ENCODE assay signal across 36 cellular contexts in genomic region chr9:16796304-16796825, GRCh38.
"Had no signal": no experiment of that assay in that cellular context is flagged by ENCODE, and none has a peak within 500 bp of the region (broad histone marks: within the 10 kb centered on the region; RNA-seq: fewer than 3 reads in every experiment).

No MANE protein-coding gene starts in this region.

- H2AFZ ChIP-seq: PC-9 had no signal

- H3K27ac ChIP-seq: PC-9, RWPE1, VCaP had no signal

- DNase-seq: activated CD4-positive, alpha-beta T cell treated with anti-CD3 and anti-CD28 coated beads for 1 hour; activated CD4-positive, alpha-beta T cell treated with anti-CD3 and anti-CD28 coated beads, Interleukin-2, amount 10 ng/mL, durations not matched to agents 24 days and 14 days; activated CD4-positive, alpha-beta T cell treated with anti-CD3 and anti-CD28 coated beads, Interleukin-2, amount 50 U/mL, for 4 hours; activated CD4-positive, CD25-positive, alpha-beta regulatory T cell; activated CD8-positive, alpha-beta T cell treated with anti-CD3 and anti-CD28 coated beads for 36 hours; activated gamma-delta T cell; activated naive CD4-positive, alpha-beta T cell treated with anti-CD3 and anti-CD28 coated beads for 36 hours; activated naive CD8-positive, alpha-beta T cell treated with anti-CD3 and anti-CD28 coated beads, Interleukin-2, amount 50 U/mL, for 24 hours; activated T-cell treated with anti-CD3 and anti-CD28 coated beads, Interleukin-2, amount 50 U/mL, for 24 hours; anterior cingulate cortex; caudate nucleus; cerebellar nuclear complex; MM.1S; MV-4-11; NCI-H1092; NCI-H1436 treated with DMSO at 0.1 percent for 48 hours; NCI-H1694 treated with DMSO at 0.1 percent for 48 hours; NCI-H2029; NCI-H2107; NCI-H2171; NCI-H510A; NCI-H526; NCI-H748 treated with DMSO at 0.1 percent for 48 hours; PC-9; SW 1271; T-helper 1 cell; T-helper 2 cell; T-helper 9 cell had no signal

- H3K27me3 Mint-ChIP-seq: activated CD4-positive, alpha-beta T cell treated with anti-CD3 and anti-CD28 coated beads, Interleukin-2, amount 10 ng/mL, durations not matched to agents 24 days and 14 days; activated CD8-positive, alpha-beta T cell treated with anti-CD3 and anti-CD28 coated beads for 36 hours; activated naive CD8-positive, alpha-beta T cell treated with anti-CD3 and anti-CD28 coated beads, Interleukin-2, amount 50 U/mL, for 24 hours; activated T-cell treated with anti-CD3 and anti-CD28 coated beads, Interleukin-2, amount 50 U/mL, for 24 hours had no signal

- H3K27ac Mint-ChIP-seq: activated CD4-positive, alpha-beta T cell treated with anti-CD3 and anti-CD28 coated beads, Interleukin-2, amount 10 ng/mL, durations not matched to agents 24 days and 14 days; activated CD8-positive, alpha-beta T cell treated with anti-CD3 and anti-CD28 coated beads for 36 hours; activated naive CD4-positive, alpha-beta T cell treated with anti-CD3 and anti-CD28 coated beads for 36 hours; activated naive CD8-positive, alpha-beta T cell; activated naive CD8-positive, alpha-beta T cell treated with anti-CD3 and anti-CD28 coated beads, Interleukin-2, amount 50 U/mL, for 24 hours; activated T-cell treated with anti-CD3 and anti-CD28 coated beads, Interleukin-2, amount 50 U/mL, for 24 hours; activated T-helper 2 cell treated with anti-CD3 and anti-CD28 coated beads, Interferon-gamma antibody, Interleukin-2, Interleukin-4, amounts not matched to agents 10 μg/mL and 5 μg/mL and 100 μg/mL, durations not matched to agents 14 hours and 24 hours and 36 hours had no signal

- H3K4me3 ChIP-seq: PC-9 had no signal

- H3K4me3 Mint-ChIP-seq: activated CD4-positive, alpha-beta T cell treated with anti-CD3 and anti-CD28 coated beads, Interleukin-2, amount 10 ng/mL, durations not matched to agents 24 days and 14 days; activated CD8-positive, alpha-beta T cell treated with anti-CD3 and anti-CD28 coated beads for 36 hours; activated naive CD4-positive, alpha-beta T cell treated with anti-CD3 and anti-CD28 coated beads for 36 hours; activated naive CD8-positive, alpha-beta T cell; activated naive CD8-positive, alpha-beta T cell treated with anti-CD3 and anti-CD28 coated beads, Interleukin-2, amount 50 U/mL, for 24 hours; activated T-cell treated with anti-CD3 and anti-CD28 coated beads, Interleukin-2, amount 50 U/mL, for 24 hours; brain had no signal

- H3K4me2 ChIP-seq: PC-9 had no signal

- H3K36me3 Mint-ChIP-seq: activated naive CD8-positive, alpha-beta T cell; brain had no signal

- ATAC-seq: activated CD8-positive, alpha-beta T cell treated with anti-CD3 and anti-CD28 coated beads for 36 hours; activated naive CD8-positive, alpha-beta T cell treated with anti-CD3 and anti-CD28 coated beads, Interleukin-2, amount 50 U/mL, for 24 hours; Right ventricle myocardium inferior had no signal

- H3K9me3 Mint-ChIP-seq: activated CD4-positive, alpha-beta T cell treated with anti-CD3 and anti-CD28 coated beads, Interleukin-2, amount 10 ng/mL, durations not matched to agents 24 days and 14 days; activated CD8-positive, alpha-beta T cell treated with anti-CD3 and anti-CD28 coated beads for 36 hours; activated naive CD8-positive, alpha-beta T cell treated with anti-CD3 and anti-CD28 coated beads, Interleukin-2, amount 50 U/mL, for 24 hours; brain had no signal

- FAIRE-seq: bronchial epithelial cell, RCC 7860 had no signal

- H3K4me1 Mint-ChIP-seq: activated CD4-positive, alpha-beta T cell treated with anti-CD3 and anti-CD28 coated beads, Interleukin-2, amount 10 ng/mL, durations not matched to agents 24 days and 14 days; activated naive CD8-positive, alpha-beta T cell treated with anti-CD3 and anti-CD28 coated beads, Interleukin-2, amount 50 U/mL, for 24 hours had no signal
